ENCODE assay signal across 1 cellular context in genomic region chr17:29141484-29141835, GRCh38.
TF ChIP-seq lines count a peak whose summit lies in the region.

No MANE protein-coding gene starts in this region.

TF ChIP-seq in GM12878, 131 proteins besides CTCF, POLR2A, EP300 and RAD21 (continued from another document):
- TF ChIP-seq RELB (IDR thresholded peaks at IDR 0.05; ENCODE audit: low read depth), result no peak
